10 cellular contexts compared by ENCODE assay signal in genomic region chr5:131595088-131596033, GRCh38. TPM values are rescaled to one million over a fixed set of nuclear protein-coding genes. Genes with fewer than 3 reads are reported as not detected.
DNase-seq lines count a peak whose midpoint lies in the region; ATAC-seq and TF ChIP-seq lines count a peak whose summit lies in the region.
"Had no signal": no experiment of that assay in that cellular context is flagged by ENCODE, and none has a peak within 500 bp of the region (broad histone marks: within the 10 kb centered on the region; RNA-seq: fewer than 3 reads in every experiment).

No MANE protein-coding gene starts in this region.

- H3K27me3 Mint-ChIP-seq in activated CD4-positive, alpha-beta T cell treated with anti-CD3 and anti-CD28 coated beads for 36 hours, result no peaks in the 10 kb centered on the region
- H3K27me3 Mint-ChIP-seq in activated CD8-positive, alpha-beta T cell treated with anti-CD3 and anti-CD28 coated beads for 36 hours, result no peaks in the 10 kb centered on the region

- intact Hi-C loops in activated CD4-positive, alpha-beta T cell treated with anti-CD3 and anti-CD28 coated beads for 36 hours (cut with DNase I, micrococcal nuclease), result loop anchor here in 1 of 2 experiments (2.0 kb wide), 1 partner anchor 201 kb away; the partner anchor contains the start of gene FNIP1
- intact Hi-C loops in activated CD8-positive, alpha-beta T cell treated with anti-CD3 and anti-CD28 coated beads for 36 hours (cut with micrococcal nuclease), result loop anchor here (5.0 kb wide), 1 partner anchor 37 kb away; no protein-coding TSS in a partner anchor

- peak; percentile 38 for DNase-seq in activated CD4-positive, alpha-beta T cell treated with anti-CD3 and anti-CD28 coated beads for 36 hours
- DNase-seq in activated CD4-positive, alpha-beta T cell treated with anti-CD3 and anti-CD28 coated beads, Interleukin-2, amount 50 U/mL, for 1 hour, result no peak
- peak; percentile 32 for DNase-seq in activated CD8-positive, alpha-beta T cell treated with anti-CD3 and anti-CD28 coated beads for 36 hours
- DNase-seq in stimulated activated CD8-positive, alpha-beta memory T cell treated with anti-CD3 and anti-CD28 coated beads, Interleukin-12 subunit alpha, Interleukin-12 subunit beta, amount 100 ng/mL, for 1 hour (ENCODE audit: low read depth), result peak; percentile 6
- DNase-seq in nucleus accumbens (lab: John Stamatoyannopoulos, UW) (no peak), foreskin melanocyte (no peak), DMS153 (lab: John Stamatoyannopoulos, UW) (no peak)
- DNase-seq: NCI-H226 had no signal

- peak overlapping the region; percentile 4 for H3K4me3 Mint-ChIP-seq in activated CD4-positive, alpha-beta T cell treated with anti-CD3 and anti-CD28 coated beads for 36 hours
- H3K4me3 Mint-ChIP-seq in activated CD8-positive, alpha-beta T cell treated with anti-CD3 and anti-CD28 coated beads for 36 hours, result peak overlapping the region; percentile 18

- CTCF ChIA-PET in activated CD4-positive, alpha-beta T cell treated with anti-CD3 and anti-CD28 coated beads for 36 hours (lab: Charles Lee), result interaction anchor here (0.6 kb wide), 1 partner anchor 53 kb away, joined by 3 read pairs; no protein-coding TSS in a partner anchor
- CTCF ChIA-PET in activated CD8-positive, alpha-beta T cell treated with anti-CD3 and anti-CD28 coated beads for 36 hours (lab: Charles Lee), result interaction anchor here (1.0 kb wide), 1 partner anchor 412 kb away, joined by 3 read pairs; no protein-coding TSS in a partner anchor

- peak overlapping the region; percentile 83 for H3K27ac Mint-ChIP-seq in activated CD4-positive, alpha-beta T cell treated with anti-CD3 and anti-CD28 coated beads for 36 hours
- peak overlapping the region; percentile 78 for H3K27ac Mint-ChIP-seq in activated CD8-positive, alpha-beta T cell treated with anti-CD3 and anti-CD28 coated beads for 36 hours

- no peaks in the 10 kb centered on the region for H3K9me3 Mint-ChIP-seq in activated CD4-positive, alpha-beta T cell treated with anti-CD3 and anti-CD28 coated beads for 36 hours (ENCODE audit: low read depth)
- H3K9me3 Mint-ChIP-seq in activated CD8-positive, alpha-beta T cell treated with anti-CD3 and anti-CD28 coated beads for 36 hours, result no peaks in the 10 kb centered on the region

- H3K36me3 Mint-ChIP-seq in activated CD4-positive, alpha-beta T cell treated with anti-CD3 and anti-CD28 coated beads for 36 hours (ENCODE audit: low read depth), result peaks cover 25% of the 10 kb centered on the region
- peaks cover 35% of the 10 kb centered on the region for H3K36me3 Mint-ChIP-seq in activated CD8-positive, alpha-beta T cell treated with anti-CD3 and anti-CD28 coated beads for 36 hours (ENCODE audit: low read depth)

- POLR2A ChIA-PET in activated CD4-positive, alpha-beta T cell treated with anti-CD3 and anti-CD28 coated beads for 36 hours (lab: Charles Lee), result interaction anchor here (0.6 kb wide), 1 partner anchor 10 kb away, joined by 3 read pairs; no protein-coding TSS in a partner anchor
- POLR2A ChIA-PET in activated CD8-positive, alpha-beta T cell treated with anti-CD3 and anti-CD28 coated beads for 36 hours (lab: Charles Lee), result no interaction called here

- no peak for TF ChIP-seq CTCF in activated CD8-positive, alpha-beta T cell treated with anti-CD3 and anti-CD28 coated beads for 36 hours (IDR thresholded peaks at IDR 0.05)

- H3K4me1 Mint-ChIP-seq in activated CD4-positive, alpha-beta T cell treated with anti-CD3 and anti-CD28 coated beads for 36 hours, result peaks cover 57% of the 10 kb centered on the region
- peaks cover 58% of the 10 kb centered on the region for H3K4me1 Mint-ChIP-seq in activated CD8-positive, alpha-beta T cell treated with anti-CD3 and anti-CD28 coated beads for 36 hours (ENCODE audit: low read depth)

- ATAC-seq in activated CD4-positive, alpha-beta T cell treated with anti-CD3 and anti-CD28 coated beads for 36 hours, result peak; percentile 86
- ATAC-seq in HG02798 (IDR thresholded peaks at IDR 0.05; ENCODE audit: poor library complexity, unreplicated experiment), result peak; percentile 68
- ATAC-seq in activated CD8-positive, alpha-beta T cell treated with anti-CD3 and anti-CD28 coated beads for 36 hours, result peak; percentile 83
- ATAC-seq: esophagus mucosa had no signal

RNA-seq across cellular contexts. Expression of gene RAPGEF6, which starts 39.7 kb away (rescaled TPM):
- 10 to 100 TPM; 26.5 to 30.5 TPM for total RNA-seq in activated CD4-positive, alpha-beta T cell treated with anti-CD3 and anti-CD28 coated beads for 36 hours
- 10 to 100 TPM; 27.0 to 34.1 TPM for total RNA-seq in activated CD8-positive, alpha-beta T cell treated with anti-CD3 and anti-CD28 coated beads for 36 hours

Comparison
In these comparisons a context has a peak if more than half of its experiments do, and no peak if none do; other contexts are left out.
1. DNase-seq: peak in activated CD4-positive, alpha-beta T cell treated with anti-CD3 and anti-CD28 coated beads for 36 hours (single experiment), activated CD8-positive, alpha-beta T cell treated with anti-CD3 and anti-CD28 coated beads for 36 hours (single experiment) and stimulated activated CD8-positive, alpha-beta memory T cell treated with anti-CD3 and anti-CD28 coated beads, Interleukin-12 subunit alpha, Interleukin-12 subunit beta, amount 100 ng/mL, for 1 hour (single experiment); none in activated CD4-positive, alpha-beta T cell treated with anti-CD3 and anti-CD28 coated beads, Interleukin-2, amount 50 U/mL, for 1 hour (single experiment), nucleus accumbens (0 of 56), foreskin melanocyte (single experiment) and DMS153 (single experiment).
2. Peak in every context shown above with its lines, with median percentiles within 50 percentile points of each other: ATAC-seq.